In genomic region chr7:28627263-28627653, GRCh38 we compare ENCODE assay signal across 18 cellular contexts.
DNase-seq lines count a peak whose midpoint lies in the region; ATAC-seq and TF ChIP-seq lines count a peak whose summit lies in the region.
"Had no signal": no experiment of that assay in that cellular context is flagged by ENCODE, and none has a peak within 500 bp of the region (broad histone marks: within the 10 kb centered on the region; RNA-seq: fewer than 3 reads in every experiment).

No MANE protein-coding gene starts in this region.

- intact Hi-C loops in sciatic nerve (cut with DNase I) = no loop called here

- TF ChIP-seq CTCF in AG09319 (IDR thresholded peaks at IDR 0.05; ENCODE audit: low read depth, low read length) (no peak), foreskin fibroblast (IDR thresholded peaks at IDR 0.05; ENCODE audit: low read depth, low read length) (no peak)

- no peaks in the 10 kb centered on the region for H3K36me3 Mint-ChIP-seq in natural killer cell treated with Interleukin-12 subunit alpha and Interleukin-12 subunit beta and Interleukin-15 and Interleukin-18, amount 100 ng/mL, for 72 hours
- H3K36me3 Mint-ChIP-seq: activated CD8-positive, alpha-beta memory T cell treated with anti-CD3 and anti-CD28 coated beads, Interleukin-2, amount 10 ng/mL, durations not matched to agents 7 days and 5 days; CD8-positive, alpha-beta memory T cell; stimulated activated effector memory CD8-positive, alpha-beta T cell treated with anti-CD3 and anti-CD28 coated beads, Interleukin-12 subunit alpha, Interleukin-12 subunit beta, amount 100 ng/mL, for 72 hours had no signal

- no peak overlapping the region for H3K4me3 Mint-ChIP-seq in natural killer cell treated with Interleukin-12 subunit alpha and Interleukin-12 subunit beta and Interleukin-15 and Interleukin-18, amount 100 ng/mL, for 72 hours
- H3K4me3 Mint-ChIP-seq: activated B cell treated with CpG ODN at 0.5 μM for 24 hours; activated CD8-positive, alpha-beta memory T cell treated with anti-CD3 and anti-CD28 coated beads, Interleukin-2, amount 10 ng/mL, durations not matched to agents 7 days and 5 days; CD8-positive, alpha-beta memory T cell; stimulated activated effector memory CD8-positive, alpha-beta T cell treated with anti-CD3 and anti-CD28 coated beads, Interleukin-12 subunit alpha, Interleukin-12 subunit beta, amount 100 ng/mL, for 72 hours had no signal

- no peaks in the 10 kb centered on the region for H3K9me3 Mint-ChIP-seq in natural killer cell treated with Interleukin-12 subunit alpha and Interleukin-12 subunit beta and Interleukin-15 and Interleukin-18, amount 100 ng/mL, for 72 hours
- H3K9me3 Mint-ChIP-seq: activated B cell treated with CpG ODN at 0.5 μM for 24 hours; stimulated activated effector memory CD8-positive, alpha-beta T cell treated with anti-CD3 and anti-CD28 coated beads, Interleukin-12 subunit alpha, Interleukin-12 subunit beta, amount 100 ng/mL, for 72 hours had no signal

- no peaks in the 10 kb centered on the region for H3K4me1 Mint-ChIP-seq in natural killer cell treated with Interleukin-12 subunit alpha and Interleukin-12 subunit beta and Interleukin-15 and Interleukin-18, amount 100 ng/mL, for 72 hours (ENCODE audit: low read depth in 2 of 2)
- H3K4me1 Mint-ChIP-seq: activated B cell treated with CpG ODN at 0.5 μM for 24 hours; activated CD8-positive, alpha-beta memory T cell treated with anti-CD3 and anti-CD28 coated beads, Interleukin-2, amount 10 ng/mL, durations not matched to agents 7 days and 5 days; CD8-positive, alpha-beta memory T cell; stimulated activated effector memory CD8-positive, alpha-beta T cell treated with anti-CD3 and anti-CD28 coated beads, Interleukin-12 subunit alpha, Interleukin-12 subunit beta, amount 100 ng/mL, for 72 hours had no signal

- H3K4me3 ChIP-seq in foreskin fibroblast (ENCODE audit: low read depth in 1 of 2, low read length in 2 of 2) = no peak overlapping the region
- H3K4me3 ChIP-seq: adrenal gland, SJCRH30 had no signal

- peak; percentile 10 for DNase-seq in AG09319 (ENCODE audit: extremely low read depth, low read depth)
- peak; percentile 37 for DNase-seq in amniotic epithelial cell (ENCODE audit: low read depth)
- DNase-seq in foreskin fibroblast = peak; percentile 29 to 72
- DNase-seq in sciatic nerve (ENCODE audit: low spot score) = no peak
- no peak for DNase-seq in natural killer cell treated with Interleukin-12 subunit alpha and Interleukin-12 subunit beta and Interleukin-15 and Interleukin-18, amount 100 ng/mL, for 72 hours (ENCODE audit: low spot score)
- no peak for DNase-seq in middle frontal gyrus (ENCODE audit: extremely low spot score, low spot score)
- DNase-seq: 8988T; activated B cell treated with CpG ODN at 0.5 μM for 24 hours; activated CD4-positive, alpha-beta T cell treated with anti-CD3 and anti-CD28 coated beads, Interleukin-2, amount 50 U/mL, for 1 hour; activated CD8-positive, alpha-beta memory T cell treated with anti-CD3 and anti-CD28 coated beads, Interleukin-2, amount 10 ng/mL, durations not matched to agents 7 days and 5 days; NCI-H1930; occipital lobe had no signal

- peaks cover 9 to 31% of the 10 kb centered on the region in 2 donors for H3K27me3 Mint-ChIP-seq in natural killer cell treated with Interleukin-12 subunit alpha and Interleukin-12 subunit beta and Interleukin-15 and Interleukin-18, amount 100 ng/mL, for 72 hours
- H3K27me3 Mint-ChIP-seq: activated CD8-positive, alpha-beta memory T cell treated with anti-CD3 and anti-CD28 coated beads, Interleukin-2, amount 10 ng/mL, durations not matched to agents 7 days and 5 days had no signal

- no peak overlapping the region for H3K27ac Mint-ChIP-seq in natural killer cell treated with Interleukin-12 subunit alpha and Interleukin-12 subunit beta and Interleukin-15 and Interleukin-18, amount 100 ng/mL, for 72 hours
- H3K27ac Mint-ChIP-seq: activated B cell treated with CpG ODN at 0.5 μM for 24 hours; activated CD8-positive, alpha-beta memory T cell treated with anti-CD3 and anti-CD28 coated beads, Interleukin-2, amount 10 ng/mL, durations not matched to agents 7 days and 5 days; CD8-positive, alpha-beta memory T cell; stimulated activated effector memory CD8-positive, alpha-beta T cell treated with anti-CD3 and anti-CD28 coated beads, Interleukin-12 subunit alpha, Interleukin-12 subunit beta, amount 100 ng/mL, for 72 hours had no signal

- peak; percentile 66 for ATAC-seq in sciatic nerve
- no peak for ATAC-seq in HG02973 (IDR thresholded peaks at IDR 0.05; ENCODE audit: unreplicated experiment)
- ATAC-seq in HG02981 (IDR thresholded peaks at IDR 0.05; ENCODE audit: unreplicated experiment) = no peak
- ATAC-seq in natural killer cell treated with Interleukin-12 subunit alpha and Interleukin-12 subunit beta and Interleukin-15 and Interleukin-18, amount 100 ng/mL, for 72 hours = no peak
- ATAC-seq: activated CD8-positive, alpha-beta memory T cell treated with anti-CD3 and anti-CD28 coated beads, Interleukin-2, amount 10 ng/mL, durations not matched to agents 7 days and 5 days; stimulated activated effector memory CD8-positive, alpha-beta T cell treated with anti-CD3 and anti-CD28 coated beads, Interleukin-12 subunit alpha, Interleukin-12 subunit beta, amount 100 ng/mL, for 72 hours had no signal

Comparison
In these comparisons a context has a peak if more than half of its experiments do, and no peak if none do; other contexts are left out.
1. DNase-seq: peak in AG09319 (single experiment), amniotic epithelial cell (single experiment) and foreskin fibroblast (2 of 2); none in sciatic nerve (single experiment), natural killer cell treated with Interleukin-12 subunit alpha and Interleukin-12 subunit beta and Interleukin-15 and Interleukin-18, amount 100 ng/mL, for 72 hours (single experiment) and middle frontal gyrus (single experiment).